In the genomic region with DNA sequence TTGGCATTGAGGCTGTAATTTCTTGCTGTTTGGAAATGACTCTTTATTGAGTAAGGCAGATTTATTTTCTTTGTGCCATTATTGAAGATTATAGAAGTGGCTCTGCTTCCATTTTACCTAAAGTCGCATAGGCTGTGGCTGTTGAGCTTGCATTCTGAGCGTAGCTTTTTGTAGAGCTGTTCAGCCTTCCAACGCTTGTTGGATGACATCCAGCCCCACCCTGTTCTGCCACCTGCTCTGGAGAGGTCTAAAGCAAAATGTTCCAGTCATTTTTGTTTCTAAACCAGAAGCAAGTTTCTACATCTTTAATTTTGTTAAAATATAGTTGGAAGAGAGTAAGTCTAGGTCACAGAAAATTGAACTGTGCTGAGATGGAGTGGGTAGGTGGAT, we compare ENCODE assay signal across 13 cellular contexts. TPM values are rescaled to one million over a fixed set of nuclear protein-coding genes. Genes with fewer than 3 reads are reported as not detected.
DNase-seq lines count a peak whose midpoint lies in the region; ATAC-seq and TF ChIP-seq lines count a peak whose summit lies in the region.
"Had no signal": no experiment of that assay in that cellular context is flagged by ENCODE, and none has a peak within 500 bp of the region (broad histone marks: within the 10 kb centered on the region; RNA-seq: fewer than 3 reads in every experiment).

No MANE protein-coding gene starts in this region.

- no peaks in the 10 kb centered on the region for H3K36me3 Mint-ChIP-seq in natural killer cell
- H3K36me3 Mint-ChIP-seq in natural killer cell treated with Interleukin-12 subunit alpha and Interleukin-12 subunit beta and Interleukin-15 and Interleukin-18, amount 100 ng/mL, for 72 hours, result no peaks in the 10 kb centered on the region
- no peaks in the 10 kb centered on the region for H3K36me3 Mint-ChIP-seq in Caco-2 (ENCODE audit: insufficient read depth, unreplicated experiment)
- H3K36me3 Mint-ChIP-seq: IgD-negative memory B cell had no signal

- POLR2A ChIA-PET in Caco-2 (lab: Charles Lee), result no interaction called here

- H3K9me3 Mint-ChIP-seq in natural killer cell, result no peaks in the 10 kb centered on the region
- no peaks in the 10 kb centered on the region for H3K9me3 Mint-ChIP-seq in natural killer cell treated with Interleukin-12 subunit alpha and Interleukin-12 subunit beta and Interleukin-15 and Interleukin-18, amount 100 ng/mL, for 72 hours
- no peaks in the 10 kb centered on the region for H3K9me3 Mint-ChIP-seq in Caco-2 (ENCODE audit: unreplicated experiment)
- H3K9me3 Mint-ChIP-seq: IgD-negative memory B cell had no signal

- BruUV-seq in Caco-2 (replicated peaks; lab: Mats Ljungman, UMichigan), result no TSS peak

- no peak for DNase-seq in natural killer cell
- DNase-seq in natural killer cell treated with Interleukin-12 subunit alpha and Interleukin-12 subunit beta and Interleukin-15 and Interleukin-18, amount 100 ng/mL, for 72 hours (ENCODE audit: low spot score), result no peak
- DNase-seq in NCI-H345 (lab: John Stamatoyannopoulos, UW), result peak; percentile 80
- DNase-seq in left lung, result peak in 1 of 2 donors; percentile 77
- DNase-seq in Caco-2, result no peak
- DNase-seq in NOMO-1 treated with dmso at 0.1 percent for 144 hours (lab: John Stamatoyannopoulos, UW; ENCODE audit: unreplicated experiment), result no peak
- DNase-seq in Kasumi-1 (lab: John Stamatoyannopoulos, UW), result no peak
- no peak for DNase-seq in NCI-H1694 treated with DMSO at 0.1 percent for 48 hours (lab: John Stamatoyannopoulos, UW)
- DNase-seq: mesenchymal stem cell; stimulated activated CD4-positive, alpha-beta T cell treated with anti-CD3 and anti-CD28 coated beads, Interleukin-1b, Interleukin-23, amount 100 ng/mL, for 48 hours had no signal

- H3K27me3 ChIP-seq in left lung, result no peaks in the 10 kb centered on the region
- peaks cover 3% of the 10 kb centered on the region; the same call in 1 of the 2 replicates for H3K27me3 ChIP-seq in Caco-2 (replicated peaks; ENCODE audit: control insufficient read depth, insufficient read depth, low read length)
- H3K27me3 ChIP-seq: ascending aorta had no signal

- H3K4me1 ChIP-seq in left lung (peaks cover 7 to 9% of the 10 kb centered on the region in 2 donors), Caco-2 (no peaks in the 10 kb centered on the region)

- CTCF ChIA-PET in Caco-2 (lab: Charles Lee), result no interaction called here

- H3K36me3 ChIP-seq in left lung (no peaks in the 10 kb centered on the region), Caco-2 (ENCODE audit: control insufficient read depth, insufficient read depth, low read length) (no peaks in the 10 kb centered on the region)
- H3K36me3 ChIP-seq: ascending aorta had no signal

- intact Hi-C loops in natural killer cell (cut with micrococcal nuclease) (no loop called here), left lung (cut with DNase I) (no loop called here), Caco-2 (cut with micrococcal nuclease; ENCODE audit: unreplicated experiment) (no loop called here)

- TF ChIP-seq CTCF in natural killer cell (IDR thresholded peaks at IDR 0.05) (no peak), left lung (IDR thresholded peaks at IDR 0.05) (no peak), Caco-2 (IDR thresholded peaks at IDR 0.05; ENCODE audit: insufficient read depth in 1 of 2, low read depth in 1 of 2, low read length in 1 of 2, severe bottlenecking in 1 of 2, unreplicated experiment in 1 of 2) (no peak)

- H3K27ac ChIP-seq in left lung, result peak overlapping the region; percentile 39 to 60
- H3K27ac ChIP-seq: ascending aorta had no signal

- H3K27ac Mint-ChIP-seq in natural killer cell (peak overlapping the region; percentile 46 to 75), Caco-2 (ENCODE audit: unreplicated experiment) (no peak overlapping the region)
- H3K27ac Mint-ChIP-seq in natural killer cell treated with Interleukin-12 subunit alpha and Interleukin-12 subunit beta and Interleukin-15 and Interleukin-18, amount 100 ng/mL, for 72 hours, result no peak overlapping the region

- H3K4me3 Mint-ChIP-seq in natural killer cell (peak overlapping the region; percentile 58), Caco-2 (ENCODE audit: unreplicated experiment) (no peak overlapping the region)
- no peak overlapping the region for H3K4me3 Mint-ChIP-seq in natural killer cell treated with Interleukin-12 subunit alpha and Interleukin-12 subunit beta and Interleukin-15 and Interleukin-18, amount 100 ng/mL, for 72 hours

- ATAC-seq in natural killer cell (no peak), left lung (peak; percentile 90)
- ATAC-seq in natural killer cell treated with Interleukin-12 subunit alpha and Interleukin-12 subunit beta and Interleukin-15 and Interleukin-18, amount 100 ng/mL, for 72 hours, result no peak

- H3K4me1 Mint-ChIP-seq in natural killer cell (peaks cover 38 to 47% of the 10 kb centered on the region in 2 donors), Caco-2 (ENCODE audit: low read depth, unreplicated experiment) (no peaks in the 10 kb centered on the region)
- peaks cover 25 to 33% of the 10 kb centered on the region in 2 donors for H3K4me1 Mint-ChIP-seq in natural killer cell treated with Interleukin-12 subunit alpha and Interleukin-12 subunit beta and Interleukin-15 and Interleukin-18, amount 100 ng/mL, for 72 hours (ENCODE audit: low read depth in 2 of 2)

- no peaks in the 10 kb centered on the region for H3K27me3 Mint-ChIP-seq in natural killer cell (ENCODE audit: low read depth in 2 of 2)
- peaks cover 8 to 9% of the 10 kb centered on the region in 2 donors for H3K27me3 Mint-ChIP-seq in natural killer cell treated with Interleukin-12 subunit alpha and Interleukin-12 subunit beta and Interleukin-15 and Interleukin-18, amount 100 ng/mL, for 72 hours
- peaks cover 8% of the 10 kb centered on the region for H3K27me3 Mint-ChIP-seq in Caco-2 (ENCODE audit: insufficient read depth, unreplicated experiment)
- H3K27me3 Mint-ChIP-seq: IgD-negative memory B cell had no signal

- H3K9me3 ChIP-seq in left lung (no peaks in the 10 kb centered on the region), Caco-2 (no peaks in the 10 kb centered on the region)
- H3K9me3 ChIP-seq: ascending aorta had no signal

- H3K4me3 ChIP-seq in left lung, result no peak overlapping the region
- H3K4me3 ChIP-seq in Caco-2 (ENCODE audit: low read depth, low read length), result no peak overlapping the region
- H3K4me3 ChIP-seq: ascending aorta, dorsolateral prefrontal cortex had no signal

RNA-seq across cellular contexts. Expression of gene UST, which starts 24.4 kb away (rescaled TPM):
- total RNA-seq in natural killer cell, result 10 to 100 TPM in 2 of 3 donors, 1 to 10 TPM in 1; 6.3 to 11.9 (median 10.6) TPM
- total RNA-seq in natural killer cell treated with Interleukin-12 subunit alpha and Interleukin-12 subunit beta and Interleukin-15 and Interleukin-18, amount 100 ng/mL, for 72 hours, result 1 to 10 TPM; 1.6 to 3.0 TPM
- 10 to 100 TPM; 10.4 to 17.0 TPM for total RNA-seq in left lung
- total RNA-seq in Caco-2 (2022), result not detected in 2 replicates

Comparison
In these comparisons a context has a peak if more than half of its experiments do, and no peak if none do; other contexts are left out.
1. H3K27ac Mint-ChIP-seq: peak in natural killer cell (2 of 2); none in natural killer cell treated with Interleukin-12 subunit alpha and Interleukin-12 subunit beta and Interleukin-15 and Interleukin-18, amount 100 ng/mL, for 72 hours (0 of 2) and Caco-2 (single experiment).